ENCODE assay signal across 28 cellular contexts in genomic region chr10:78639629-78640028, GRCh38.
"Had no signal": no experiment of that assay in that cellular context is flagged by ENCODE, and none has a peak within 500 bp of the region (broad histone marks: within the 10 kb centered on the region; RNA-seq: fewer than 3 reads in every experiment).

No MANE protein-coding gene starts in this region.

- H3K4me1 ChIP-seq: foreskin keratinocyte had no signal

- H3K27ac ChIP-seq: brain microvascular endothelial cell, esophagus muscularis mucosa, foreskin keratinocyte, gastrocnemius medialis had no signal

- DNase-seq: activated CD4-positive, alpha-beta T cell treated with anti-CD3 and anti-CD28 coated beads for 1 hour; activated CD4-positive, alpha-beta T cell treated with anti-CD3 and anti-CD28 coated beads for 4 hours; activated CD4-positive, alpha-beta T cell treated with anti-CD3 and anti-CD28 coated beads, Interleukin-2, amount 50 U/mL, for 1 hour; activated CD4-positive, alpha-beta T cell treated with anti-CD3 and anti-CD28 coated beads, Interleukin-2, amount 50 U/mL, for 48 hours; activated CD8-positive, alpha-beta memory T cell treated with anti-CD3 and anti-CD28 coated beads for 24 hours; activated CD8-positive, alpha-beta memory T cell treated with anti-CD3 and anti-CD28 coated beads, Interleukin-2, amount 50 U/mL, for 4 hours; activated CD8-positive, alpha-beta T cell treated with anti-CD3 and anti-CD28 coated beads for 36 hours; activated gamma-delta T cell; activated naive CD4-positive, alpha-beta T cell; activated naive CD4-positive, alpha-beta T cell treated with anti-CD3 and anti-CD28 coated beads, Interleukin-2, amount 10 ng/mL, durations not matched to agents 7 days and 5 days; activated naive CD8-positive, alpha-beta T cell treated with anti-CD3 and anti-CD28 coated beads, Interleukin-2, amount 10 ng/mL, durations not matched to agents 7 days and 5 days; activated T-cell treated with anti-CD3 and anti-CD28 coated beads, Interleukin-2, amount 50 U/mL, for 1 hour; activated T-cell treated with anti-CD3 and anti-CD28 coated beads, Interleukin-2, amount 50 U/mL, for 72 hours; anterior cingulate cortex; brain microvascular endothelial cell; cortex of kidney; dermis blood vessel endothelial cell; effector CD4-positive, alpha-beta T cell; effector memory CD8-positive, alpha-beta T cell; erythroblast; foreskin keratinocyte; gastrocnemius medialis; T-helper 2 cell had no signal

- H3K36me3 ChIP-seq: brain microvascular endothelial cell, esophagus muscularis mucosa, gastrocnemius medialis had no signal

- H3K4me3 ChIP-seq: esophagus muscularis mucosa, gastrocnemius medialis had no signal

- H3K9me3 Mint-ChIP-seq: activated CD8-positive, alpha-beta T cell treated with anti-CD3 and anti-CD28 coated beads for 36 hours; activated naive CD4-positive, alpha-beta T cell treated with anti-CD3 and anti-CD28 coated beads, Interleukin-2, amount 10 ng/mL, durations not matched to agents 7 days and 5 days; activated naive CD4-positive, alpha-beta T cell treated with anti-CD3 and anti-CD28 coated beads, Interleukin-2, amount 50 U/mL, for 72 hours; activated naive CD8-positive, alpha-beta T cell treated with anti-CD3 and anti-CD28 coated beads, Interleukin-2, amount 10 ng/mL, durations not matched to agents 7 days and 5 days; activated T-cell treated with anti-CD3 and anti-CD28 coated beads, Interleukin-2, amount 50 U/mL, for 72 hours; central memory CD8-positive, alpha-beta T cell; effector memory CD8-positive, alpha-beta T cell had no signal

- H3K27ac Mint-ChIP-seq: activated CD8-positive, alpha-beta T cell treated with anti-CD3 and anti-CD28 coated beads for 36 hours; activated naive CD4-positive, alpha-beta T cell treated with anti-CD3 and anti-CD28 coated beads, Interleukin-2, amount 10 ng/mL, durations not matched to agents 7 days and 5 days; activated naive CD4-positive, alpha-beta T cell treated with anti-CD3 and anti-CD28 coated beads, Interleukin-2, amount 50 U/mL, for 72 hours; activated naive CD8-positive, alpha-beta T cell treated with anti-CD3 and anti-CD28 coated beads, Interleukin-2, amount 10 ng/mL, durations not matched to agents 7 days and 5 days; activated T-cell treated with anti-CD3 and anti-CD28 coated beads, Interleukin-2, amount 50 U/mL, for 72 hours; effector memory CD8-positive, alpha-beta T cell had no signal

- H3K9me3 ChIP-seq: gastrocnemius medialis had no signal

- H3K27me3 ChIP-seq: brain microvascular endothelial cell, esophagus muscularis mucosa, foreskin keratinocyte, gastrocnemius medialis had no signal

- H3K4me1 Mint-ChIP-seq: activated naive CD4-positive, alpha-beta T cell treated with anti-CD3 and anti-CD28 coated beads, Interleukin-2, amount 10 ng/mL, durations not matched to agents 7 days and 5 days; activated naive CD8-positive, alpha-beta T cell treated with anti-CD3 and anti-CD28 coated beads, Interleukin-2, amount 10 ng/mL, durations not matched to agents 7 days and 5 days; central memory CD8-positive, alpha-beta T cell had no signal

- H3K36me3 Mint-ChIP-seq: activated naive CD4-positive, alpha-beta T cell treated with anti-CD3 and anti-CD28 coated beads, Interleukin-2, amount 10 ng/mL, durations not matched to agents 7 days and 5 days; activated naive CD4-positive, alpha-beta T cell treated with anti-CD3 and anti-CD28 coated beads, Interleukin-2, amount 50 U/mL, for 72 hours; activated naive CD8-positive, alpha-beta T cell treated with anti-CD3 and anti-CD28 coated beads, Interleukin-2, amount 10 ng/mL, durations not matched to agents 7 days and 5 days had no signal

- ATAC-seq: activated CD8-positive, alpha-beta T cell treated with anti-CD3 and anti-CD28 coated beads for 36 hours; activated naive CD4-positive, alpha-beta T cell treated with anti-CD3 and anti-CD28 coated beads, Interleukin-2, amount 50 U/mL, for 72 hours; activated T-cell treated with anti-CD3 and anti-CD28 coated beads, Interleukin-2, amount 50 U/mL, for 72 hours; effector memory CD8-positive, alpha-beta T cell; foreskin keratinocyte; gastrocnemius medialis had no signal

- FAIRE-seq: astrocyte, bronchial epithelial cell had no signal

- H3K4me3 Mint-ChIP-seq: activated CD8-positive, alpha-beta T cell treated with anti-CD3 and anti-CD28 coated beads for 36 hours; activated naive CD4-positive, alpha-beta T cell treated with anti-CD3 and anti-CD28 coated beads, Interleukin-2, amount 10 ng/mL, durations not matched to agents 7 days and 5 days; activated naive CD8-positive, alpha-beta T cell treated with anti-CD3 and anti-CD28 coated beads, Interleukin-2, amount 10 ng/mL, durations not matched to agents 7 days and 5 days; activated T-cell treated with anti-CD3 and anti-CD28 coated beads, Interleukin-2, amount 50 U/mL, for 72 hours; central memory CD8-positive, alpha-beta T cell; effector memory CD8-positive, alpha-beta T cell had no signal
